ENCODE assay signal across 1 cellular context in the genomic region with DNA sequence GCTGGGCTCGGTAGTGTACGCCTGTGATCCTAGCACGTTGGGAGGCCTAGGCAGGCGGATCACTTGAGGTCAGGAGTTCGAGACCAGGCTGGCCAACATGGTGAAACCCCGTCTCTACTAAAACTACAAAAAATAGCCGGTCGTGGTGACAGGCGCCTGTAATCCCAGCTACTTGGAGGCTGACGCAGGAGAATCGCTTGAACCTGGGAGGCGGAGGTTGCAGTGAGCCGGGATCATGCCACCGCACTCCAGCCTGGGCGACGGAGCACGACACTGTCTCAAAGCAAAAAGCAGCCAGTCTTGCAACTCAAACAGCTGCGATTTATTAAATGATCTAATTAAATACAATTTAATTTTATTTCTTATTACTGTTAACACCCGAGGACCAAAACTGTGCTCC.
TF ChIP-seq lines count a peak whose summit lies in the region.

No MANE protein-coding gene starts in this region.

TF ChIP-seq in K562, 482 proteins besides CTCF, POLR2A, EP300 and RAD21:
- TF ChIP-seq, protein P1, sequence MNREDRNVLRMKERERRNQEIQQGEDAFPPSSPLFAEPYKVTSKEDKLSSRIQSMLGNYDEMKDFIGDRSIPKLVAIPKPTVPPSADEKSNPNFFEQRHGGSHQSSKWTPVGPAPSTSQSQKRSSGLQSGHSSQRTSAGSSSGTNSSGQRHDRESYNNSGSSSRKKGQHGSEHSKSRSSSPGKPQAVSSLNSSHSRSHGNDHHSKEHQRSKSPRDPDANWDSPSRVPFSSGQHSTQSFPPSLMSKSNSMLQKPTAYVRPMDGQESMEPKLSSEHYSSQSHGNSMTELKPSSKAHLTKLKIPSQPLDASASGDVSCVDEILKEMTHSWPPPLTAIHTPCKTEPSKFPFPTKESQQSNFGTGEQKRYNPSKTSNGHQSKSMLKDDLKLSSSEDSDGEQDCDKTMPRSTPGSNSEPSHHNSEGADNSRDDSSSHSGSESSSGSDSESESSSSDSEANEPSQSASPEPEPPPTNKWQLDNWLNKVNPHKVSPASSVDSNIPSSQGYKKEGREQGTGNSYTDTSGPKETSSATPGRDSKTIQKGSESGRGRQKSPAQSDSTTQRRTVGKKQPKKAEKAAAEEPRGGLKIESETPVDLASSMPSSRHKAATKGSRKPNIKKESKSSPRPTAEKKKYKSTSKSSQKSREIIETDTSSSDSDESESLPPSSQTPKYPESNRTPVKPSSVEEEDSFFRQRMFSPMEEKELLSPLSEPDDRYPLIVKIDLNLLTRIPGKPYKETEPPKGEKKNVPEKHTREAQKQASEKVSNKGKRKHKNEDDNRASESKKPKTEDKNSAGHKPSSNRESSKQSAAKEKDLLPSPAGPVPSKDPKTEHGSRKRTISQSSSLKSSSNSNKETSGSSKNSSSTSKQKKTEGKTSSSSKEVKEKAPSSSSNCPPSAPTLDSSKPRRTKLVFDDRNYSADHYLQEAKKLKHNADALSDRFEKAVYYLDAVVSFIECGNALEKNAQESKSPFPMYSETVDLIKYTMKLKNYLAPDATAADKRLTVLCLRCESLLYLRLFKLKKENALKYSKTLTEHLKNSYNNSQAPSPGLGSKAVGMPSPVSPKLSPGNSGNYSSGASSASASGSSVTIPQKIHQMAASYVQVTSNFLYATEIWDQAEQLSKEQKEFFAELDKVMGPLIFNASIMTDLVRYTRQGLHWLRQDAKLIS (CRISPR knock-in tag; IDR thresholded peaks at IDR 0.05), result 0 out of 2 replicates have a peak, but pooled peaks have one; percentile 3
- TF ChIP-seq, protein P2, sequence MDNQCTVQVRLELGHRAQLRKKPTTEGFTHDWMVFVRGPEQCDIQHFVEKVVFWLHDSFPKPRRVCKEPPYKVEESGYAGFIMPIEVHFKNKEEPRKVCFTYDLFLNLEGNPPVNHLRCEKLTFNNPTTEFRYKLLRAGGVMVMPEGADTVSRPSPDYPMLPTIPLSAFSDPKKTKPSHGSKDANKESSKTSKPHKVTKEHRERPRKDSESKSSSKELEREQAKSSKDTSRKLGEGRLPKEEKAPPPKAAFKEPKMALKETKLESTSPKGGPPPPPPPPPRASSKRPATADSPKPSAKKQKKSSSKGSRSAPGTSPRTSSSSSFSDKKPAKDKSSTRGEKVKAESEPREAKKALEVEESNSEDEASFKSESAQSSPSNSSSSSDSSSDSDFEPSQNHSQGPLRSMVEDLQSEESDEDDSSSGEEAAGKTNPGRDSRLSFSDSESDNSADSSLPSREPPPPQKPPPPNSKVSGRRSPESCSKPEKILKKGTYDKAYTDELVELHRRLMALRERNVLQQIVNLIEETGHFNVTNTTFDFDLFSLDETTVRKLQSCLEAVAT (IDR thresholded peaks at IDR 0.05), result peak in 1 of 2 experiments; percentile 75; a peak in 1 of 4 replicates
